In genomic region chr11:128521697-128522062, GRCh38 we compare ENCODE assay signal across 8 cellular contexts.
DNase-seq lines count a peak whose midpoint lies in the region; ATAC-seq and TF ChIP-seq lines count a peak whose summit lies in the region.

No MANE protein-coding gene starts in this region.

- H3K27me3 ChIP-seq in heart right ventricle: no peaks in the 10 kb centered on the region

- H3K27ac ChIP-seq in heart right ventricle: peak overlapping the region; percentile 91 to 99 (median 98)

- DNase-seq in activated CD4-positive, alpha-beta T cell treated with anti-CD3 and anti-CD28 coated beads, Interleukin-2, amount 50 U/mL, for 1 hour: peak; percentile 35
- no peak for DNase-seq in activated CD4-positive, alpha-beta T cell treated with anti-CD3 and anti-CD28 coated beads for 1 hour
- DNase-seq in activated T-cell treated with anti-CD3 and anti-CD28 coated beads, Interleukin-2, amount 50 U/mL, for 72 hours: no peak
- peak in 1 of 2 donors; percentile 37 for DNase-seq in heart right ventricle
- no peak for DNase-seq in skeletal muscle cell (ENCODE audit: low read depth)
- DNase-seq in SIG-M5 treated with dmso at 0.1 percent for 504 hours (lab: John Stamatoyannopoulos, UW; ENCODE audit: unreplicated experiment): no peak
- no peak for DNase-seq in NOMO-1 (lab: John Stamatoyannopoulos, UW; ENCODE audit: unreplicated experiment in 2 of 2)

- ATAC-seq in activated T-cell treated with anti-CD3 and anti-CD28 coated beads, Interleukin-2, amount 50 U/mL, for 72 hours (replicated peaks in 1 of 2): no peak
- peak in 5 of 8 donors; percentile 1 to 20 (median 2) for ATAC-seq in heart right ventricle
- no peak for ATAC-seq in GM21576 (IDR thresholded peaks at IDR 0.05; ENCODE audit: unreplicated experiment)

- peaks cover 11 to 81% (median 66%) of the 10 kb centered on the region in 9 donors for H3K4me1 ChIP-seq in heart right ventricle

- H3K9me3 Mint-ChIP-seq in activated T-cell treated with anti-CD3 and anti-CD28 coated beads, Interleukin-2, amount 50 U/mL, for 72 hours: no peaks in the 10 kb centered on the region

- no peaks in the 10 kb centered on the region for H3K9me3 ChIP-seq in heart right ventricle

- TF ChIP-seq CTCF in heart right ventricle (IDR thresholded peaks at IDR 0.05): no peak

- H3K4me3 Mint-ChIP-seq in activated T-cell treated with anti-CD3 and anti-CD28 coated beads, Interleukin-2, amount 50 U/mL, for 72 hours: peak overlapping the region; percentile 95

- intact Hi-C loops in heart right ventricle (cut with DNase I): loop anchor here in 4 of 10 donors (2.0 to 10.0 kb wide), 8 partner anchors 23 to 229 kb away; partner anchors contain the start of gene ETS1 (in 1 of the 4)

- peak overlapping the region; percentile 97 for H3K27ac Mint-ChIP-seq in activated T-cell treated with anti-CD3 and anti-CD28 coated beads, Interleukin-2, amount 50 U/mL, for 72 hours

- WGBS in heart right ventricle, 2 donors: 1% methylated on average over 19 of the region's 19 CpGs

- peaks cover 51% of the 10 kb centered on the region for H3K4me1 Mint-ChIP-seq in activated T-cell treated with anti-CD3 and anti-CD28 coated beads, Interleukin-2, amount 50 U/mL, for 72 hours (ENCODE audit: low read depth)

- peaks cover 44 to 47% of the 10 kb centered on the region in 2 donors for H3K36me3 Mint-ChIP-seq in activated T-cell treated with anti-CD3 and anti-CD28 coated beads, Interleukin-2, amount 50 U/mL, for 72 hours (ENCODE audit: insufficient read depth in 2 of 2)

- H3K4me3 ChIP-seq in heart right ventricle: peak overlapping the region; percentile 67 to 92 (median 81)
- H3K4me3 ChIP-seq in skeletal muscle cell (ENCODE audit: low read depth, low read length): peak overlapping the region; percentile 96

- H3K36me3 ChIP-seq in heart right ventricle: peaks cover 0 to 16% (median 0%) of the 10 kb centered on the region in 9 donors

- H3K27me3 Mint-ChIP-seq in activated T-cell treated with anti-CD3 and anti-CD28 coated beads, Interleukin-2, amount 50 U/mL, for 72 hours (ENCODE audit: low read depth): no peaks in the 10 kb centered on the region

Comparison
In these comparisons a context has a peak if more than half of its experiments do, and no peak if none do; other contexts are left out.
1. ATAC-seq: peak in heart right ventricle (5 of 8); none in activated T-cell treated with anti-CD3 and anti-CD28 coated beads, Interleukin-2, amount 50 U/mL, for 72 hours (0 of 2) and GM21576 (single experiment).